In the genomic region with DNA sequence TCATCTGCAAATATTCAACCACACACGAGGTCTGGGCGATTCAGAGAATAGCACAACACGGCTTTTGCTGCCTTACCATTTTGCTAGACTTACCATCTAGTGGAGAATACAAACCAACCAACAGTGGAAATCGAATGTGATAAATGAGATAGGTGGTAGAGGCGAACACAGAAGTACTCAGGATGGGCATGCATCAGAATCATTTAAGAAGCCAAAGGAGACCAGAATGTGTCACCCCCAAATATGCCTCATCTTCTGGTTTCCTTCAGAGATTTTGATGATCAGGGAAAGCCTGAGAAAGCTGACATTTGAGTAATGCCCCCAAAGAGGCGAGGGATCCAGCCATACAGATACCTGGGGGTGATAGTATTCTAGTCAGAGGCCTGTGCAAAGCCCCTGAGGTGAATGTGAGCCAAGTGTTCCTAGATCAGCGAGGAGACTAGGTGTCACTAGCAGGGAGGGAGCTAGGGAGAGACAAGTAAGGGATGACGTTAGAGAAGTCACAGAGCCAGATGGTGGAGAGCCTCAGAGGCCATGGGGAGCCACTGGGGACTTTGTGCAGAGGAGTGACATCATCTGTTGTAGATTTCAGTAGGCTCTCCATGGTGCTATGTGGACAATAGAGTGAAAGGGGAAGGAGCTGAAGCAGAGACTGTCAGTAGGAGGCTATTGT, we compare ENCODE assay signal across 8 cellular contexts. TPM values are rescaled to one million over a fixed set of nuclear protein-coding genes. Genes with fewer than 3 reads are reported as not detected.
DNase-seq lines count a peak whose midpoint lies in the region; ATAC-seq and TF ChIP-seq lines count a peak whose summit lies in the region.

No MANE protein-coding gene starts in this region.

- peaks cover 0 to 6% of the 10 kb centered on the region in 2 donors for H3K4me1 ChIP-seq in breast epithelium

- TF ChIP-seq CTCF in breast epithelium (IDR thresholded peaks at IDR 0.05) (no peak), progenitor cell of endocrine pancreas (IDR thresholded peaks at IDR 0.05; ENCODE audit: unreplicated experiment) (no peak)

- H3K4me1 Mint-ChIP-seq in progenitor cell of endocrine pancreas (ENCODE audit: low read depth): peaks cover 3% of the 10 kb centered on the region

- peaks cover 15% of the 10 kb centered on the region for H3K9me3 Mint-ChIP-seq in progenitor cell of endocrine pancreas (ENCODE audit: low read depth)

- no peaks in the 10 kb centered on the region for H3K36me3 ChIP-seq in breast epithelium

- H3K27ac Mint-ChIP-seq in progenitor cell of endocrine pancreas: peak overlapping the region; percentile 10

- H3K4me3 Mint-ChIP-seq in progenitor cell of endocrine pancreas (ENCODE audit: low read depth): no peak overlapping the region

- H3K4me3 ChIP-seq in breast epithelium: peak overlapping the region in 2 of 3 donors; percentile 58 to 74

- DNase-seq in NCI-H82 (lab: John Stamatoyannopoulos, UW): peak; percentile 62
- no peak for DNase-seq in NCI-H82 treated with DMSO at 0.1 percent for 48 hours (lab: John Stamatoyannopoulos, UW; ENCODE audit: unreplicated experiment)
- DNase-seq in NAMALWA (ENCODE audit: low spot score): peak; percentile 79
- no peak for DNase-seq in breast epithelium (ENCODE audit: low spot score in 2 of 2)
- DNase-seq in progenitor cell of endocrine pancreas (ENCODE audit: low spot score, unreplicated experiment): no peak
- DNase-seq in posterior cingulate gyrus: no peak
- no peak for DNase-seq in OCI-M2 (lab: John Stamatoyannopoulos, UW; ENCODE audit: unreplicated experiment)

- intact Hi-C loops in breast epithelium (cut with DNase I; ENCODE audit: low total_unique reads) (no loop called here), posterior cingulate gyrus (cut with DNase I) (no loop called here)

- peaks cover 5% of the 10 kb centered on the region for H3K36me3 Mint-ChIP-seq in progenitor cell of endocrine pancreas (ENCODE audit: insufficient read depth)

- no peak for TF ChIP-seq POLR2A in breast epithelium (IDR thresholded peaks at IDR 0.05)

- H3K27ac ChIP-seq in breast epithelium: peak overlapping the region; percentile 90 to 99

- H3K27me3 ChIP-seq in breast epithelium: peaks cover 0 to 6% of the 10 kb centered on the region in 2 donors

- no peak for ATAC-seq in HG02678 (IDR thresholded peaks at IDR 0.05; ENCODE audit: unreplicated experiment)

- peaks cover 0 to 7% of the 10 kb centered on the region in 2 donors for H3K9me3 ChIP-seq in breast epithelium

- H3K27me3 Mint-ChIP-seq in progenitor cell of endocrine pancreas: no peaks in the 10 kb centered on the region

RNA-seq across cellular contexts. Expression of a gene that starts 1.7 kb away (rescaled TPM):
- total RNA-seq in breast epithelium: 10 to 100 TPM; 13.6 to 35.6 (median 23.3) TPM
- total RNA-seq in progenitor cell of endocrine pancreas: 28.4 and 28.5 TPM in 2 replicates

Comparison
In these comparisons a context has a peak if more than half of its experiments do, and no peak if none do; other contexts are left out.
1. DNase-seq: peak in NCI-H82 (single experiment) and NAMALWA (single experiment); none in NCI-H82 treated with DMSO at 0.1 percent for 48 hours (single experiment), breast epithelium (0 of 2), progenitor cell of endocrine pancreas (single experiment), posterior cingulate gyrus (0 of 10) and OCI-M2 (single experiment).